In genomic region chr11:94719864-94720263, GRCh38 we compare ENCODE assay signal across 39 cellular contexts.
"Had no signal": no experiment of that assay in that cellular context is flagged by ENCODE, and none has a peak within 500 bp of the region (broad histone marks: within the 10 kb centered on the region; RNA-seq: fewer than 3 reads in every experiment).

No MANE protein-coding gene starts in this region.

- FAIRE-seq: bronchial epithelial cell, TTC549 had no signal

- H3K9me3 Mint-ChIP-seq: activated B cell treated with CpG ODN at 0.5 μM for 24 hours; activated CD4-positive, alpha-beta memory T cell treated with anti-CD3 and anti-CD28 coated beads for 36 hours; activated CD4-positive, alpha-beta T cell treated with anti-CD3 and anti-CD28 coated beads, Interleukin-2, amount 10 ng/mL, durations not matched to agents 24 days and 14 days; activated CD8-positive, alpha-beta T cell treated with anti-CD3 and anti-CD28 coated beads for 36 hours; activated naive CD4-positive, alpha-beta T cell treated with anti-CD3 and anti-CD28 coated beads for 36 hours; activated naive CD4-positive, alpha-beta T cell treated with anti-CD3 and anti-CD28 coated beads, Interleukin-2, amount 50 U/mL, for 24 hours; activated naive CD8-positive, alpha-beta T cell treated with anti-CD3 and anti-CD28 coated beads, Interleukin-2, amount 50 U/mL, for 24 hours; activated T-cell treated with anti-CD3 and anti-CD28 coated beads, Interleukin-2, amount 50 U/mL, for 4 hours; activated T-helper 1 cell treated with anti-CD3 and anti-CD28 coated beads, Interleukin-12 subunit alpha, Interleukin-12 subunit beta, Interleukin-2, Interleukin-4 antibody, amounts not matched to agents 30 ng/mL and 10 ng/mL and 1 ng/mL, durations not matched to agents 14 hours and 24 hours and 36 hours; activated T-helper 17 cell treated with anti-CD3 and anti-CD28 coated beads, Interleukin-2, amount 50 U/mL, for 72 hours; central memory CD8-positive, alpha-beta T cell; T-helper 1 cell treated with Interleukin-12 subunit alpha and Interleukin-12 subunit beta and Interleukin-4 antibody, amounts not matched to agents 30 μg/mL and 1 μg/mL, for 36 hours; T-helper 2 cell treated with Interferon-gamma antibody and Interleukin-4, amounts not matched to agents 5 μg/mL and 100 μg/mL, for 36 hours had no signal

- H3K27ac ChIP-seq: ascending aorta, cardiac muscle cell, VCaP had no signal

- H3K4me1 Mint-ChIP-seq: activated B cell treated with CpG ODN at 0.5 μM for 24 hours; activated CD4-positive, alpha-beta T cell treated with anti-CD3 and anti-CD28 coated beads, Interleukin-2, amount 10 ng/mL, durations not matched to agents 24 days and 14 days; activated naive CD4-positive, alpha-beta T cell treated with anti-CD3 and anti-CD28 coated beads, Interleukin-2, amount 50 U/mL, for 24 hours; activated naive CD8-positive, alpha-beta T cell treated with anti-CD3 and anti-CD28 coated beads, Interleukin-2, amount 10 ng/mL, durations not matched to agents 7 days and 5 days; activated naive CD8-positive, alpha-beta T cell treated with anti-CD3 and anti-CD28 coated beads, Interleukin-2, amount 50 U/mL, for 24 hours; activated T-helper 17 cell treated with anti-CD3 and anti-CD28 coated beads, Interleukin-2, amount 50 U/mL, for 72 hours; brain; central memory CD8-positive, alpha-beta T cell had no signal

- ATAC-seq: activated CD8-positive, alpha-beta T cell treated with anti-CD3 and anti-CD28 coated beads for 36 hours; activated naive CD8-positive, alpha-beta T cell treated with anti-CD3 and anti-CD28 coated beads, Interleukin-2, amount 50 U/mL, for 24 hours; activated T-cell treated with anti-CD3 and anti-CD28 coated beads, Interleukin-2, amount 50 U/mL, for 4 hours; activated T-cell treated with anti-CD3 and anti-CD28 coated beads, Interleukin-2, amount 50 U/mL, for 72 hours; activated T-helper 17 cell treated with anti-CD3 and anti-CD28 coated beads, Interleukin-2, amount 50 U/mL, for 72 hours had no signal

- H3K27ac Mint-ChIP-seq: activated B cell treated with CpG ODN at 0.5 μM for 24 hours; activated CD4-positive, alpha-beta memory T cell treated with anti-CD3 and anti-CD28 coated beads for 36 hours; activated CD4-positive, alpha-beta T cell treated with anti-CD3 and anti-CD28 coated beads, Interleukin-2, amount 10 ng/mL, durations not matched to agents 24 days and 14 days; activated CD8-positive, alpha-beta T cell treated with anti-CD3 and anti-CD28 coated beads for 36 hours; activated naive CD4-positive, alpha-beta T cell treated with anti-CD3 and anti-CD28 coated beads for 36 hours; activated naive CD4-positive, alpha-beta T cell treated with anti-CD3 and anti-CD28 coated beads, Interleukin-2, amount 50 U/mL, for 24 hours; activated naive CD8-positive, alpha-beta T cell; activated naive CD8-positive, alpha-beta T cell treated with anti-CD3 and anti-CD28 coated beads, Interleukin-2, amount 10 ng/mL, durations not matched to agents 7 days and 5 days; activated naive CD8-positive, alpha-beta T cell treated with anti-CD3 and anti-CD28 coated beads, Interleukin-2, amount 50 U/mL, for 24 hours; activated T-cell treated with anti-CD3 and anti-CD28 coated beads, Interleukin-2, amount 50 U/mL, for 72 hours; activated T-helper 1 cell treated with anti-CD3 and anti-CD28 coated beads, Interleukin-12 subunit alpha, Interleukin-12 subunit beta, Interleukin-2, Interleukin-4 antibody, amounts not matched to agents 30 ng/mL and 10 ng/mL and 1 ng/mL, durations not matched to agents 14 hours and 24 hours and 36 hours; activated T-helper 17 cell treated with anti-CD3 and anti-CD28 coated beads, Interleukin-2, amount 50 U/mL, for 72 hours; brain; T-helper 1 cell treated with Interleukin-12 subunit alpha and Interleukin-12 subunit beta and Interleukin-4 antibody, amounts not matched to agents 30 μg/mL and 1 μg/mL, for 36 hours; T-helper 2 cell treated with Interferon-gamma antibody and Interleukin-4, amounts not matched to agents 5 μg/mL and 100 μg/mL, for 36 hours had no signal

- H3K4me1 ChIP-seq: ascending aorta had no signal

- H3K36me3 ChIP-seq: ascending aorta, cardiac muscle cell had no signal

- H3K36me3 Mint-ChIP-seq: activated CD4-positive, alpha-beta memory T cell treated with anti-CD3 and anti-CD28 coated beads for 36 hours; activated naive CD4-positive, alpha-beta T cell treated with anti-CD3 and anti-CD28 coated beads, Interleukin-2, amount 50 U/mL, for 24 hours; activated naive CD8-positive, alpha-beta T cell; activated naive CD8-positive, alpha-beta T cell treated with anti-CD3 and anti-CD28 coated beads, Interleukin-2, amount 10 ng/mL, durations not matched to agents 7 days and 5 days; brain had no signal

- H3K4me3 Mint-ChIP-seq: activated B cell treated with CpG ODN at 0.5 μM for 24 hours; activated CD4-positive, alpha-beta memory T cell treated with anti-CD3 and anti-CD28 coated beads for 36 hours; activated CD4-positive, alpha-beta T cell treated with anti-CD3 and anti-CD28 coated beads, Interleukin-2, amount 10 ng/mL, durations not matched to agents 24 days and 14 days; activated CD8-positive, alpha-beta T cell treated with anti-CD3 and anti-CD28 coated beads for 36 hours; activated naive CD4-positive, alpha-beta T cell treated with anti-CD3 and anti-CD28 coated beads for 36 hours; activated naive CD4-positive, alpha-beta T cell treated with anti-CD3 and anti-CD28 coated beads, Interleukin-2, amount 50 U/mL, for 24 hours; activated naive CD8-positive, alpha-beta T cell; activated naive CD8-positive, alpha-beta T cell treated with anti-CD3 and anti-CD28 coated beads, Interleukin-2, amount 10 ng/mL, durations not matched to agents 7 days and 5 days; activated naive CD8-positive, alpha-beta T cell treated with anti-CD3 and anti-CD28 coated beads, Interleukin-2, amount 50 U/mL, for 24 hours; activated T-cell treated with anti-CD3 and anti-CD28 coated beads, Interleukin-2, amount 50 U/mL, for 4 hours; activated T-cell treated with anti-CD3 and anti-CD28 coated beads, Interleukin-2, amount 50 U/mL, for 72 hours; activated T-helper 1 cell treated with anti-CD3 and anti-CD28 coated beads, Interleukin-12 subunit alpha, Interleukin-12 subunit beta, Interleukin-2, Interleukin-4 antibody, amounts not matched to agents 30 ng/mL and 10 ng/mL and 1 ng/mL, durations not matched to agents 14 hours and 24 hours and 36 hours; activated T-helper 17 cell treated with anti-CD3 and anti-CD28 coated beads, Interleukin-2, amount 50 U/mL, for 72 hours; brain; central memory CD8-positive, alpha-beta T cell; T-helper 1 cell treated with Interleukin-12 subunit alpha and Interleukin-12 subunit beta and Interleukin-4 antibody, amounts not matched to agents 30 μg/mL and 1 μg/mL, for 36 hours; T-helper 2 cell treated with Interferon-gamma antibody and Interleukin-4, amounts not matched to agents 5 μg/mL and 100 μg/mL, for 36 hours had no signal

- H3K27me3 ChIP-seq: ascending aorta had no signal

- DNase-seq: activated B cell treated with CpG ODN at 0.5 μM for 24 hours; activated CD4-positive, alpha-beta memory T cell treated with anti-CD3 and anti-CD28 coated beads for 36 hours; activated CD4-positive, alpha-beta T cell treated with anti-CD3 and anti-CD28 coated beads for 4 hours; activated CD4-positive, alpha-beta T cell treated with anti-CD3 and anti-CD28 coated beads, Interleukin-2, amount 10 ng/mL, durations not matched to agents 24 days and 14 days; activated CD4-positive, alpha-beta T cell treated with anti-CD3 and anti-CD28 coated beads, Interleukin-2, amount 50 U/mL, for 1 hour; activated CD4-positive, alpha-beta T cell treated with anti-CD3 and anti-CD28 coated beads, Interleukin-2, amount 50 U/mL, for 4 hours; activated CD4-positive, CD25-positive, alpha-beta regulatory T cell treated with anti-CD3 and anti-CD28 coated beads, Interleukin-2, amount 50 U/mL, for 72 hours; activated CD8-positive, alpha-beta memory T cell treated with anti-CD3 and anti-CD28 coated beads, Interleukin-2, amount 50 U/mL, for 4 hours; activated CD8-positive, alpha-beta T cell treated with anti-CD3 and anti-CD28 coated beads for 36 hours; activated effector memory CD4-positive, alpha-beta T cell treated with anti-CD3 and anti-CD28 coated beads, Interleukin-2, amount 50 U/mL, for 16 hours; activated gamma-delta T cell treated with Interleukin-2 at 50 U/mL for 16 hours; activated naive CD4-positive, alpha-beta T cell; activated naive CD4-positive, alpha-beta T cell treated with anti-CD3 and anti-CD28 coated beads for 36 hours; activated naive CD8-positive, alpha-beta T cell treated with anti-CD3 and anti-CD28 coated beads, Interleukin-2, amount 10 ng/mL, durations not matched to agents 7 days and 5 days; activated naive CD8-positive, alpha-beta T cell treated with anti-CD3 and anti-CD28 coated beads, Interleukin-2, amount 50 U/mL, for 24 hours; activated T-cell treated with anti-CD3 and anti-CD28 coated beads for 4 hours; activated T-cell treated with anti-CD3 and anti-CD28 coated beads, Interleukin-2, amount 50 U/mL, for 1 hour; activated T-cell treated with anti-CD3 and anti-CD28 coated beads, Interleukin-2, amount 50 U/mL, for 4 hours; activated T-cell treated with anti-CD3 and anti-CD28 coated beads, Interleukin-2, amount 50 U/mL, for 72 hours; amygdala; anterior cingulate cortex; caudate nucleus; cerebellar nuclear complex; T-helper 1 cell; T-helper 2 cell; T-helper 9 cell had no signal

- H3K4me3 ChIP-seq: ascending aorta, cardiac muscle cell had no signal

- H3K9me3 ChIP-seq: ascending aorta had no signal
